8 cellular contexts compared by ENCODE assay signal in the genomic region with DNA sequence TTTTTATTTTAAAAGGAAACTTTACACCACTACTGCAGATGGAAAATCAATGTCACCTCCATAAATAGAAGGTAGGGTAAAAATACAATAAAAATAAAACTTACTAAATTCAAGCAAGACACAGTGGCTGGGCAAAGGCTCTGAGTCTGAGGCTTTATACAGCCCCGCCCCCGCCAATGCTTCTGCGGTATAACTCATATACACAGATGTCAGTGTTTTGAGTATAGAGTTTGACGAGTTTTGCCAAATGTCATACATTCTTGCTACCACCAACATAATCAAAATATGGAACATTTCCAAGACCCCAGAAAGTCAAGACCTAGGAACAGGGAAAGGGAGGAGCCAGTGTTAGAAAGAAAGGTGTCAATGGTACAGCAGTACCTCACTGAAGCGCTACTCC. TPM values are rescaled to one million over a fixed set of nuclear protein-coding genes. Genes with fewer than 3 reads are reported as not detected.
DNase-seq lines count a peak whose midpoint lies in the region; ATAC-seq, FAIRE-seq and TF ChIP-seq lines count a peak whose summit lies in the region.

No MANE protein-coding gene starts in this region.

- H3K27me3 Mint-ChIP-seq in activated CD8-positive, alpha-beta T cell treated with anti-CD3 and anti-CD28 coated beads for 36 hours, result no peaks in the 10 kb centered on the region

- H3K79me2 ChIP-seq in Karpas-422 (ENCODE audit: low read length), result peaks cover 100% of the 10 kb centered on the region

- peak overlapping the region; percentile 40 for H3K4me2 ChIP-seq in Karpas-422 (ENCODE audit: low read depth, low read length, poor library complexity, severe bottlenecking)

- H3K4me1 Mint-ChIP-seq in activated CD8-positive, alpha-beta T cell treated with anti-CD3 and anti-CD28 coated beads for 36 hours (ENCODE audit: low read depth), result peaks cover 89% of the 10 kb centered on the region

- WGBS in esophagus muscularis mucosa, result 75% methylated on average over 5 of the region's 5 CpGs

- FAIRE-seq in RCC 7860 (lab: Jason Lieb, UNC), result no peak

- ATAC-seq in activated CD8-positive, alpha-beta T cell treated with anti-CD3 and anti-CD28 coated beads for 36 hours, result peak; percentile 9

- H3K9me3 ChIP-seq in Karpas-422 (ENCODE audit: low read length) (no peaks in the 10 kb centered on the region), esophagus muscularis mucosa (no peaks in the 10 kb centered on the region)

- H3K4me3 Mint-ChIP-seq in activated CD8-positive, alpha-beta T cell treated with anti-CD3 and anti-CD28 coated beads for 36 hours, result peak overlapping the region; percentile 74

- H3K4me1 ChIP-seq in Karpas-422 (ENCODE audit: low read length) (peaks cover 91% of the 10 kb centered on the region), esophagus muscularis mucosa (peaks cover 15 to 63% (median 53%) of the 10 kb centered on the region in 4 donors)

- H3K9me2 ChIP-seq in Karpas-422 (replicated peaks; ENCODE audit: insufficient read depth, low read length), result no peaks in the 10 kb centered on the region

- no peak overlapping the region for H2AFZ ChIP-seq in Karpas-422 (ENCODE audit: low read length)

- POLR2A ChIA-PET in activated CD8-positive, alpha-beta T cell treated with anti-CD3 and anti-CD28 coated beads for 36 hours (lab: Charles Lee), result interaction anchor here (0.7 to 11.5 kb wide), 10 partner anchors 8 to 98 kb away, joined by 3 to 142 read pairs (median 5); a partner anchor contains a TSS

- H3K36me3 ChIP-seq in Karpas-422 (ENCODE audit: insufficient read depth, low read length) (peaks cover 6% of the 10 kb centered on the region; the same call in 1 of the 2 replicates), esophagus muscularis mucosa (no peaks in the 10 kb centered on the region)

- TF ChIP-seq POLR2A in esophagus muscularis mucosa (IDR thresholded peaks at IDR 0.05; ENCODE audit: low read depth), result no peak

- CTCF ChIA-PET in activated CD8-positive, alpha-beta T cell treated with anti-CD3 and anti-CD28 coated beads for 36 hours (lab: Charles Lee), result interaction anchor here (1.0 to 3.4 kb wide), 2 partner anchors 12 to 66 kb away, joined by 3 to 23 read pairs; a partner anchor contains a TSS

- peaks cover 48% of the 10 kb centered on the region for H3K36me3 Mint-ChIP-seq in activated CD8-positive, alpha-beta T cell treated with anti-CD3 and anti-CD28 coated beads for 36 hours (ENCODE audit: low read depth)

- H3K4me3 ChIP-seq in Karpas-422 (ENCODE audit: low read length), result peak overlapping the region; percentile 27; the same call in 1 of the 2 replicates
- H3K4me3 ChIP-seq in esophagus muscularis mucosa, result peak overlapping the region in 3 of 4 donors; percentile 20 to 34 (median 28)

- H3K27ac Mint-ChIP-seq in activated CD8-positive, alpha-beta T cell treated with anti-CD3 and anti-CD28 coated beads for 36 hours, result peak overlapping the region; percentile 99

- peak; percentile 66 for DNase-seq in Karpas-422
- DNase-seq in activated CD8-positive, alpha-beta T cell treated with anti-CD3 and anti-CD28 coated beads for 36 hours, result peak; percentile 95
- no peak for DNase-seq in esophagus muscularis mucosa (ENCODE audit: extremely low spot score)
- peak; percentile 65 to 80 for DNase-seq in stimulated activated CD8-positive, alpha-beta memory T cell treated with anti-CD3 and anti-CD28 coated beads, Interleukin-2, amount 100 ng/mL, for 48 hours (ENCODE audit: low read depth in 2 of 2)
- no peak for DNase-seq in RCC 7860 (ENCODE audit: low spot score)
- DNase-seq in NCI-H2196 treated with DMSO at 0.1 percent for 48 hours (lab: John Stamatoyannopoulos, UW; ENCODE audit: unreplicated experiment), result no peak
- DNase-seq in midbrain (lab: John Stamatoyannopoulos, UW), result no peak
- no peak for DNase-seq in NOMO-1 treated with DMSO at 0.1 percent for 48 hours (lab: John Stamatoyannopoulos, UW; ENCODE audit: unreplicated experiment)

- peaks cover 18% of the 10 kb centered on the region; the same call in 1 of the 2 replicates for H4K20me1 ChIP-seq in Karpas-422 (ENCODE audit: insufficient read depth, low read depth, low read length)

- H3K9ac ChIP-seq in Karpas-422 (ENCODE audit: low read length), result peak overlapping the region; percentile 43; the same call in 1 of the 2 replicates

- intact Hi-C loops in activated CD8-positive, alpha-beta T cell treated with anti-CD3 and anti-CD28 coated beads for 36 hours (cut with micrococcal nuclease), result loop anchor here (2.0 kb wide), 2 partner anchors 33 to 49 kb away; no protein-coding TSS in a partner anchor
- intact Hi-C loops in esophagus muscularis mucosa (cut with DNase I), result no loop called here

- H3K27me3 ChIP-seq in Karpas-422 (ENCODE audit: low read length) (no peaks in the 10 kb centered on the region), esophagus muscularis mucosa (no peaks in the 10 kb centered on the region)

- TF ChIP-seq EP300 in esophagus muscularis mucosa (IDR thresholded peaks at IDR 0.05), result no peak

- no peaks in the 10 kb centered on the region for H3K9me3 Mint-ChIP-seq in activated CD8-positive, alpha-beta T cell treated with anti-CD3 and anti-CD28 coated beads for 36 hours

- peak overlapping the region; percentile 74 for H3K27ac ChIP-seq in Karpas-422 (ENCODE audit: low read length)
- peak overlapping the region in 2 of 4 donors; percentile 26 to 44 for H3K27ac ChIP-seq in esophagus muscularis mucosa (replicated peaks in 1 of 4)

- no peak for TF ChIP-seq CTCF in activated CD8-positive, alpha-beta T cell treated with anti-CD3 and anti-CD28 coated beads for 36 hours (IDR thresholded peaks at IDR 0.05)
- TF ChIP-seq CTCF in esophagus muscularis mucosa (IDR thresholded peaks at IDR 0.05), result no peak

RNA-seq across cellular contexts. Expression of a gene that starts 12.8 kb away (rescaled TPM):
- total RNA-seq in Karpas-422 (2014; rRNA removed; shearing (Covaris generic); ENCODE audit: low replicate concordance), result 22.5 and 32.3 TPM in 2 replicates
- total RNA-seq in activated CD8-positive, alpha-beta T cell treated with anti-CD3 and anti-CD28 coated beads for 36 hours, result 10 to 100 TPM; 38.3 to 40.9 TPM
- total RNA-seq in esophagus muscularis mucosa, result 10 to 100 TPM in 3 of 4 donors, 1 to 10 TPM in 1; 8.8 to 15.6 (median 13.0) TPM

Comparison
In these comparisons a context has a peak if more than half of its experiments do, and no peak if none do; other contexts are left out.
1. DNase-seq: peak in Karpas-422 (single experiment), activated CD8-positive, alpha-beta T cell treated with anti-CD3 and anti-CD28 coated beads for 36 hours (single experiment) and stimulated activated CD8-positive, alpha-beta memory T cell treated with anti-CD3 and anti-CD28 coated beads, Interleukin-2, amount 100 ng/mL, for 48 hours (2 of 2); none in esophagus muscularis mucosa (single experiment), RCC 7860 (single experiment), NCI-H2196 treated with DMSO at 0.1 percent for 48 hours (single experiment), midbrain (single experiment) and NOMO-1 treated with DMSO at 0.1 percent for 48 hours (single experiment).